In genomic region chr2:46097714-46098480, GRCh38 we compare ENCODE assay signal across 1 cellular context.
TF ChIP-seq lines count a peak whose summit lies in the region.

No MANE protein-coding gene starts in this region.

TF ChIP-seq in Ishikawa, 13 proteins besides CTCF, POLR2A, EP300 and RAD21 (continued from another document):
- TF ChIP-seq USF1 (IDR thresholded peaks at IDR 0.05), result no peak
- TF ChIP-seq FOXM1 (IDR thresholded peaks at IDR 0.05; ENCODE audit: borderline replicate concordance, low read depth), result no peak
- peak; percentile 92 for TF ChIP-seq NFIC (IDR thresholded peaks at IDR 0.05)
- TF ChIP-seq CREB1 (IDR thresholded peaks at IDR 0.05; ENCODE audit: low read depth), result peak; percentile 67
- no peak for TF ChIP-seq ZBTB7A (IDR thresholded peaks at IDR 0.05; ENCODE audit: low read depth)
- no peak for TF ChIP-seq TAF1 (IDR thresholded peaks at IDR 0.05; ENCODE audit: low read depth)
- TF ChIP-seq CEBPB (IDR thresholded peaks at IDR 0.05), result no peak
